ENCODE assay signal across 7 cellular contexts in genomic region chr11:3514635-3515424, GRCh38.
DNase-seq lines count a peak whose midpoint lies in the region; ATAC-seq and TF ChIP-seq lines count a peak whose summit lies in the region.
"Not testable (repeated sequence)": the region's sequence is repeated elsewhere in the genome, so short reads cannot be mapped to it uniquely, and the experiment has no call there.

No MANE protein-coding gene starts in this region.

- not testable (repeated sequence) for BruUV-seq in Caco-2 (replicated peaks; lab: Mats Ljungman, UMichigan)

- CTCF ChIA-PET in Caco-2 (lab: Charles Lee) = not testable (repeated sequence)

- H3K36me3 Mint-ChIP-seq in Caco-2 (ENCODE audit: insufficient read depth, unreplicated experiment) = peaks cover 26% of the 10 kb centered on the region
- H3K36me3 Mint-ChIP-seq in T-helper 1 cell treated with Interleukin-12 subunit alpha and Interleukin-12 subunit beta and Interleukin-4 antibody, amounts not matched to agents 30 μg/mL and 1 μg/mL, for 36 hours (ENCODE audit: low read depth); activated CD4-positive, alpha-beta T cell treated with anti-CD3 and anti-CD28 coated beads, Interleukin-2, amount 10 ng/mL, durations not matched to agents 24 days and 14 days (ENCODE audit: low read depth); activated T-helper 1 cell treated with anti-CD3 and anti-CD28 coated beads, Interleukin-12 subunit alpha, Interleukin-12 subunit beta, Interleukin-2, Interleukin-4 antibody, amounts not matched to agents 30 ng/mL and 10 ng/mL and 1 ng/mL, durations not matched to agents 14 hours and 24 hours and 36 hours (ENCODE audit: low read depth); activated naive CD4-positive, alpha-beta T cell treated with anti-CD3 and anti-CD28 coated beads, Interleukin-2, amount 50 U/mL, for 72 hours: not testable (repeated sequence)

- H3K27ac ChIP-seq in parathyroid adenoma = peak overlapping the region; percentile 76

- H3K36me3 ChIP-seq in Caco-2 (ENCODE audit: control insufficient read depth, insufficient read depth, low read length); parathyroid adenoma (ENCODE audit: control insufficient read depth, insufficient read depth, low read length): not testable (repeated sequence)

- intact Hi-C loops in Caco-2 (cut with micrococcal nuclease; ENCODE audit: unreplicated experiment); activated CD4-positive, alpha-beta T cell treated with anti-CD3 and anti-CD28 coated beads, Interleukin-2, amount 10 ng/mL, durations not matched to agents 24 days and 14 days (cut with micrococcal nuclease); activated T-helper 1 cell treated with anti-CD3 and anti-CD28 coated beads, Interleukin-12 subunit alpha, Interleukin-12 subunit beta, Interleukin-2, Interleukin-4 antibody, amounts not matched to agents 30 ng/mL and 10 ng/mL and 1 ng/mL, durations not matched to agents 14 hours and 24 hours and 36 hours (cut with micrococcal nuclease): not testable (repeated sequence)

- H3K79me2 ChIP-seq in parathyroid adenoma = not testable (repeated sequence)

- H3K4me1 Mint-ChIP-seq in Caco-2 (ENCODE audit: low read depth, unreplicated experiment) = peaks cover 57% of the 10 kb centered on the region
- peaks cover 19% of the 10 kb centered on the region for H3K4me1 Mint-ChIP-seq in T-helper 1 cell treated with Interleukin-12 subunit alpha and Interleukin-12 subunit beta and Interleukin-4 antibody, amounts not matched to agents 30 μg/mL and 1 μg/mL, for 36 hours (ENCODE audit: low read depth)
- H3K4me1 Mint-ChIP-seq in activated CD4-positive, alpha-beta T cell treated with anti-CD3 and anti-CD28 coated beads, Interleukin-2, amount 10 ng/mL, durations not matched to agents 24 days and 14 days = peaks cover 22% of the 10 kb centered on the region
- peaks cover 16% of the 10 kb centered on the region for H3K4me1 Mint-ChIP-seq in activated T-helper 1 cell treated with anti-CD3 and anti-CD28 coated beads, Interleukin-12 subunit alpha, Interleukin-12 subunit beta, Interleukin-2, Interleukin-4 antibody, amounts not matched to agents 30 ng/mL and 10 ng/mL and 1 ng/mL, durations not matched to agents 14 hours and 24 hours and 36 hours (ENCODE audit: low read depth)

- H3K9me3 Mint-ChIP-seq in Caco-2 (ENCODE audit: unreplicated experiment) = peaks cover 23% of the 10 kb centered on the region
- not testable (repeated sequence) for H3K9me3 Mint-ChIP-seq in T-helper 1 cell treated with Interleukin-12 subunit alpha and Interleukin-12 subunit beta and Interleukin-4 antibody, amounts not matched to agents 30 μg/mL and 1 μg/mL, for 36 hours; activated CD4-positive, alpha-beta T cell treated with anti-CD3 and anti-CD28 coated beads, Interleukin-2, amount 10 ng/mL, durations not matched to agents 24 days and 14 days; activated T-helper 1 cell treated with anti-CD3 and anti-CD28 coated beads, Interleukin-12 subunit alpha, Interleukin-12 subunit beta, Interleukin-2, Interleukin-4 antibody, amounts not matched to agents 30 ng/mL and 10 ng/mL and 1 ng/mL, durations not matched to agents 14 hours and 24 hours and 36 hours; activated naive CD4-positive, alpha-beta T cell treated with anti-CD3 and anti-CD28 coated beads, Interleukin-2, amount 50 U/mL, for 72 hours

- not testable (repeated sequence) for TF ChIP-seq CTCF in Caco-2 (IDR thresholded peaks at IDR 0.05; ENCODE audit: insufficient read depth in 1 of 2, low read depth in 1 of 2, low read length in 1 of 2, severe bottlenecking in 1 of 2, unreplicated experiment in 1 of 2); fibroblast of villous mesenchyme (IDR thresholded peaks at IDR 0.05; ENCODE audit: insufficient read depth, low read depth, low read length); parathyroid adenoma (IDR thresholded peaks at IDR 0.05)

- peak overlapping the region; percentile 59 for H3K4me3 Mint-ChIP-seq in Caco-2 (ENCODE audit: unreplicated experiment)
- H3K4me3 Mint-ChIP-seq in T-helper 1 cell treated with Interleukin-12 subunit alpha and Interleukin-12 subunit beta and Interleukin-4 antibody, amounts not matched to agents 30 μg/mL and 1 μg/mL, for 36 hours = peak overlapping the region; percentile 25
- peak overlapping the region; percentile 65 for H3K4me3 Mint-ChIP-seq in activated CD4-positive, alpha-beta T cell treated with anti-CD3 and anti-CD28 coated beads, Interleukin-2, amount 10 ng/mL, durations not matched to agents 24 days and 14 days
- H3K4me3 Mint-ChIP-seq in activated T-helper 1 cell treated with anti-CD3 and anti-CD28 coated beads, Interleukin-12 subunit alpha, Interleukin-12 subunit beta, Interleukin-2, Interleukin-4 antibody, amounts not matched to agents 30 ng/mL and 10 ng/mL and 1 ng/mL, durations not matched to agents 14 hours and 24 hours and 36 hours = peak overlapping the region; percentile 60

- not testable (repeated sequence) for H3K27me3 Mint-ChIP-seq in Caco-2 (ENCODE audit: insufficient read depth, unreplicated experiment); T-helper 1 cell treated with Interleukin-12 subunit alpha and Interleukin-12 subunit beta and Interleukin-4 antibody, amounts not matched to agents 30 μg/mL and 1 μg/mL, for 36 hours (ENCODE audit: low read depth); activated CD4-positive, alpha-beta T cell treated with anti-CD3 and anti-CD28 coated beads, Interleukin-2, amount 10 ng/mL, durations not matched to agents 24 days and 14 days; activated T-helper 1 cell treated with anti-CD3 and anti-CD28 coated beads, Interleukin-12 subunit alpha, Interleukin-12 subunit beta, Interleukin-2, Interleukin-4 antibody, amounts not matched to agents 30 ng/mL and 10 ng/mL and 1 ng/mL, durations not matched to agents 14 hours and 24 hours and 36 hours (ENCODE audit: insufficient read depth)

- H3K9me3 ChIP-seq in Caco-2; parathyroid adenoma (ENCODE audit: control insufficient read depth, low read length): not testable (repeated sequence)

- DNase-seq in Caco-2; activated CD4-positive, alpha-beta T cell treated with anti-CD3 and anti-CD28 coated beads, Interleukin-2, amount 10 ng/mL, durations not matched to agents 24 days and 14 days; activated T-helper 1 cell treated with anti-CD3 and anti-CD28 coated beads, Interleukin-12 subunit alpha, Interleukin-12 subunit beta, Interleukin-2, Interleukin-4 antibody, amounts not matched to agents 30 ng/mL and 10 ng/mL and 1 ng/mL, durations not matched to agents 14 hours and 24 hours and 36 hours (ENCODE audit: low spot score); activated naive CD4-positive, alpha-beta T cell treated with anti-CD3 and anti-CD28 coated beads, Interleukin-2, amount 50 U/mL, for 72 hours (ENCODE audit: low spot score in 2 of 2): not testable (repeated sequence)
- peak; percentile 7 for DNase-seq in fibroblast of villous mesenchyme (ENCODE audit: low read depth)

- H3K4me3 ChIP-seq in Caco-2 (ENCODE audit: low read depth, low read length); fibroblast of villous mesenchyme (ENCODE audit: low read depth, low read length); parathyroid adenoma (ENCODE audit: low read depth, low read length): not testable (repeated sequence)

- H3K9ac ChIP-seq in parathyroid adenoma = not testable (repeated sequence)

- not testable (repeated sequence) for H3K27me3 ChIP-seq in Caco-2 (replicated peaks; ENCODE audit: control insufficient read depth, insufficient read depth, low read length); parathyroid adenoma (ENCODE audit: control insufficient read depth, insufficient read depth, low read length)

- ATAC-seq in activated naive CD4-positive, alpha-beta T cell treated with anti-CD3 and anti-CD28 coated beads, Interleukin-2, amount 50 U/mL, for 72 hours = not testable (repeated sequence)

- POLR2A ChIA-PET in Caco-2 (lab: Charles Lee) = not testable (repeated sequence)

- peaks cover 13% of the 10 kb centered on the region for H3K4me1 ChIP-seq in Caco-2
- not testable (repeated sequence) for H3K4me1 ChIP-seq in parathyroid adenoma

- H3K4me2 ChIP-seq in parathyroid adenoma (ENCODE audit: low read length) = not testable (repeated sequence)

- H3K27ac Mint-ChIP-seq in Caco-2 (ENCODE audit: unreplicated experiment) = peak overlapping the region; percentile 88
- peak overlapping the region; percentile 61 for H3K27ac Mint-ChIP-seq in T-helper 1 cell treated with Interleukin-12 subunit alpha and Interleukin-12 subunit beta and Interleukin-4 antibody, amounts not matched to agents 30 μg/mL and 1 μg/mL, for 36 hours
- H3K27ac Mint-ChIP-seq in activated CD4-positive, alpha-beta T cell treated with anti-CD3 and anti-CD28 coated beads, Interleukin-2, amount 10 ng/mL, durations not matched to agents 24 days and 14 days = peak overlapping the region; percentile 72
- H3K27ac Mint-ChIP-seq in activated T-helper 1 cell treated with anti-CD3 and anti-CD28 coated beads, Interleukin-12 subunit alpha, Interleukin-12 subunit beta, Interleukin-2, Interleukin-4 antibody, amounts not matched to agents 30 ng/mL and 10 ng/mL and 1 ng/mL, durations not matched to agents 14 hours and 24 hours and 36 hours = peak overlapping the region; percentile 54
- peak overlapping the region; percentile 75 to 81 for H3K27ac Mint-ChIP-seq in activated naive CD4-positive, alpha-beta T cell treated with anti-CD3 and anti-CD28 coated beads, Interleukin-2, amount 50 U/mL, for 72 hours

- not testable (repeated sequence) for H2AFZ ChIP-seq in parathyroid adenoma
